In genomic region chr4:58760737-58761136, GRCh38 we compare ENCODE assay signal across 29 cellular contexts.
A peak's percentile ranks its signal among the peaks of the same experiment; 100 is the strongest.
DNase-seq lines count a peak whose midpoint lies in the region; ATAC-seq, FAIRE-seq and TF ChIP-seq lines count a peak whose summit lies in the region.
"Had no signal": no experiment of that assay in that cellular context is flagged by ENCODE, and none has a peak within 500 bp of the region (broad histone marks: within the 10 kb centered on the region; RNA-seq: fewer than 3 reads in every experiment).

No MANE protein-coding gene starts in this region.

- no peak for FAIRE-seq in urothelium cell line (lab: Jason Lieb, UNC)
- FAIRE-seq: GM12892 had no signal

- H3K4me1 ChIP-seq in foreskin keratinocyte = no peaks in the 10 kb centered on the region
- no peaks in the 10 kb centered on the region for H3K4me1 ChIP-seq in Peyer's patch
- H3K4me1 ChIP-seq: gastrocnemius medialis had no signal

- no peaks in the 10 kb centered on the region for H3K36me3 ChIP-seq in Peyer's patch
- H3K36me3 ChIP-seq: gastrocnemius medialis had no signal

- no peaks in the 10 kb centered on the region for H3K9me3 ChIP-seq in Peyer's patch
- H3K9me3 ChIP-seq: gastrocnemius medialis had no signal

- TF ChIP-seq POLR2A in Peyer's patch (IDR thresholded peaks at IDR 0.05) = no peak

- H3K4me3 ChIP-seq in Peyer's patch = no peak overlapping the region
- H3K4me3 ChIP-seq: gastrocnemius medialis, hepatocyte had no signal

- H3K27me3 ChIP-seq in foreskin keratinocyte = no peaks in the 10 kb centered on the region
- H3K27me3 ChIP-seq in Peyer's patch = no peaks in the 10 kb centered on the region
- H3K27me3 ChIP-seq: gastrocnemius medialis, hepatocyte had no signal

- DNase-seq in NCI-H1694 treated with DMSO at 0.1 percent for 48 hours (lab: John Stamatoyannopoulos, UW) = peak; percentile 29
- DNase-seq in NCI-H1694 (lab: John Stamatoyannopoulos, UW) = no peak
- peak; percentile 45 for DNase-seq in NCI-H446 treated with DMSO at 0.1 percent for 48 hours (lab: John Stamatoyannopoulos, UW)
- DNase-seq in foreskin keratinocyte = peak in 1 of 2 donors; percentile 11
- DNase-seq in urothelium cell line (ENCODE audit: low spot score) = peak; percentile 13
- no peak for DNase-seq in Peyer's patch
- DNase-seq in GM19238 (ENCODE audit: insufficient read length, low spot score) = no peak
- DNase-seq: 8988T; activated CD4-positive, alpha-beta T cell treated with anti-CD3 and anti-CD28 coated beads, Interleukin-2, amount 50 U/mL, for 1 hour; activated CD4-positive, CD25-positive, alpha-beta regulatory T cell; activated effector memory CD4-positive, alpha-beta T cell treated with Interleukin-2 at 50 U/mL for 16 hours; activated T-cell treated with anti-CD3 and anti-CD28 coated beads, Interleukin-2, amount 50 U/mL, for 1 hour; amygdala; CD4-positive, alpha-beta memory T cell; gastrocnemius medialis; H9; left colon; mammary epithelial cell; NCI-H187 treated with DMSO at 0.1 percent for 48 hours; NCI-H226; retina; stimulated activated naive B cell treated with anti-CD40 and anti-IgM and Interleukin-4, amounts not matched to agents 10 μg/mL and 1 μg/mL and 100 μg/mL, for 72 hours; substantia nigra; T-helper 1 cell had no signal

- TF ChIP-seq CTCF in foreskin keratinocyte (conservative IDR thresholded peaks at IDR 0.05) (peak; percentile 4), Peyer's patch (IDR thresholded peaks at IDR 0.05) (no peak)

- ATAC-seq in foreskin keratinocyte = no peak
- no peak for ATAC-seq in HG02840 (IDR thresholded peaks at IDR 0.05; ENCODE audit: low FRiP score, unreplicated experiment)
- ATAC-seq: activated naive CD4-positive, alpha-beta T cell treated with anti-CD3 and anti-CD28 coated beads, Interleukin-2, amount 50 U/mL, for 72 hours; gastrocnemius medialis; left colon; stimulated activated naive B cell treated with anti-CD40 and anti-IgM and Interleukin-4, amounts not matched to agents 10 μg/mL and 1 μg/mL and 100 μg/mL, for 72 hours had no signal

- H3K27ac ChIP-seq in foreskin keratinocyte = no peak overlapping the region
- no peak overlapping the region for H3K27ac ChIP-seq in Peyer's patch
- H3K27ac ChIP-seq: gastrocnemius medialis, hepatocyte, RWPE1 had no signal

Comparison
In these comparisons a context has a peak if more than half of its experiments do, and no peak if none do; other contexts are left out.
1. DNase-seq: peak in NCI-H1694 treated with DMSO at 0.1 percent for 48 hours (single experiment), NCI-H446 treated with DMSO at 0.1 percent for 48 hours (single experiment) and urothelium cell line (single experiment); none in NCI-H1694 (single experiment), Peyer's patch (0 of 3) and GM19238 (single experiment).